In genomic region chr16:24988593-24989338, GRCh38 we compare ENCODE assay signal across 8 cellular contexts. TPM values are rescaled to one million over a fixed set of nuclear protein-coding genes. Genes with fewer than 3 reads are reported as not detected.
A peak's percentile ranks its signal among the peaks of the same experiment; 100 is the strongest.
DNase-seq lines count a peak whose midpoint lies in the region; ATAC-seq, FAIRE-seq and TF ChIP-seq lines count a peak whose summit lies in the region.

No MANE protein-coding gene starts in this region.

- peak overlapping the region in 1 of 2 experiments; percentile 51; a peak in 1 of 4 replicates for H3K9ac ChIP-seq in K562 (ENCODE audit: insufficient read depth in 1 of 2, low read depth in 2 of 2, low read length in 2 of 2)

- H3K4me1 ChIP-seq in K562 (replicated peaks in 1 of 2; ENCODE audit: control insufficient read depth in 2 of 2, insufficient read depth in 2 of 2, low read length in 2 of 2), result peaks cover 12 to 46% of the 10 kb centered on the region in 2 experiments; a peak in 3 of 5 replicates

- no peaks in the 10 kb centered on the region for H3K36me3 ChIP-seq in K562 (ENCODE audit: control insufficient read depth, insufficient read depth, low read length)

- H3K9me3 ChIP-seq in K562 (replicated peaks; ENCODE audit: control insufficient read depth, insufficient read depth, low read depth, low read length), result no peaks in the 10 kb centered on the region

- H3K27me3 ChIP-seq in K562 (ENCODE audit: control insufficient read depth in 2 of 2, insufficient read depth in 2 of 2, low read length in 2 of 2), result no peaks in the 10 kb centered on the region

- CTCF ChIA-PET in K562 (lab: Yijun Ruan, JAX; ENCODE audit: low intra/inter-chr PET ratio), result no interaction called here

- in situ Hi-C loops in K562 (cut with MboI), result no loop called here

- no peak for TF ChIP-seq CTCF in K562 (IDR thresholded peaks at IDR 0.05 in 2 of 3, conservative IDR thresholded peaks at IDR 0.05 in 1 of 3; ENCODE audit: insufficient read depth in 2 of 3, low read depth in 1 of 3, low read length in 3 of 3)

- POLR2A ChIA-PET in K562 (lab: Yijun Ruan, JAX), result interaction anchor here (0.7 to 2.2 kb wide), 5 partner anchors 9 to 132 kb away, joined by 3 to 7 read pairs (median 5); partner anchors contain the start of gene ARHGAP17

- FAIRE-seq in K562 (lab: Jason Lieb, UNC), result peak; percentile 69

- no peak overlapping the region for H3K4me3 ChIP-seq in K562

- no TSS peak for BruUV-seq in K562 (replicated peaks; lab: Mats Ljungman, UMichigan)

- TF ChIP-seq POLR2A in K562 (conservative IDR thresholded peaks at IDR 0.05), result no peak

- intact Hi-C loops in K562 (cut with micrococcal nuclease), result no loop called here

- peaks cover 2% of the 10 kb centered on the region for H4K20me1 ChIP-seq in K562 (replicated peaks; ENCODE audit: control insufficient read depth, insufficient read depth, low read length)

- peak overlapping the region; percentile 26; the same call in 1 of the 3 replicates for H3K27ac ChIP-seq in K562 (ENCODE audit: extremely low read depth, low read depth, low read length)

- H3K79me2 ChIP-seq in K562 (ENCODE audit: control insufficient read depth, insufficient read depth, low read length), result peaks cover 60% of the 10 kb centered on the region

- no peak overlapping the region; the same call in 1 of the 2 replicates for H3K4me2 ChIP-seq in K562 (ENCODE audit: insufficient read depth, low read length)

- TF ChIP-seq EP300 in K562 (IDR thresholded peaks at IDR 0.05; ENCODE audit: low read length), result no peak

- TF ChIP-seq RAD21 in K562 (CRISPR knock-in tag; conservative IDR thresholded peaks at IDR 0.05 in 1 of 2, IDR thresholded peaks at IDR 0.05 in 1 of 2), result no peak

- 23% methylated on average over 8 of the region's 8 CpGs for WGBS in K562 (ENCODE audit: insufficient coverage, low coverage, missing lambda C conversion rate)

- peaks cover 6% of the 10 kb centered on the region for H3K9me1 ChIP-seq in K562 (ENCODE audit: control insufficient read depth, insufficient read depth, low read length)

- ATAC-seq in K562 (peak; percentile 16), GM21526 (IDR thresholded peaks at IDR 0.05; ENCODE audit: low FRiP score, unreplicated experiment) (no peak), HG03432 (IDR thresholded peaks at IDR 0.05; ENCODE audit: unreplicated experiment) (no peak), HG03045 (IDR thresholded peaks at IDR 0.05; ENCODE audit: unreplicated experiment) (no peak)

- peak overlapping the region; percentile 34; the same call in 1 of the 2 replicates for H2AFZ ChIP-seq in K562 (ENCODE audit: low read depth, low read length)

- peak; percentile 19 for DNase-seq in activated naive CD4-positive, alpha-beta T cell treated with anti-CD3 and anti-CD28 coated beads, Interleukin-2, amount 50 U/mL, for 16 hours
- no peak for DNase-seq in activated naive CD4-positive, alpha-beta T cell (lab: John Stamatoyannopoulos, UW)
- DNase-seq in K562 (ENCODE audit: extremely low read depth in 1 of 4, low spot score in 3 of 4) (peak in 1 of 4 experiments; percentile 34), iris pigment epithelial cell (ENCODE audit: low read depth) (peak; percentile 88)
- peak; percentile 18 for DNase-seq in stimulated activated CD4-positive, alpha-beta T cell treated with anti-CD3 and anti-CD28 coated beads, Interleukin-4, amount 100 ng/mL, for 24 hours

TF ChIP-seq in K562, 482 proteins besides CTCF, POLR2A, EP300 and RAD21 (continues in another document):
- no peak for TF ChIP-seq MLX (CRISPR knock-in tag; conservative IDR thresholded peaks at IDR 0.05)
- TF ChIP-seq BRD9 (IDR thresholded peaks at IDR 0.05; ENCODE audit: low read depth, partially characterized antibody), result no peak
- TF ChIP-seq TAF15 (IDR thresholded peaks at IDR 0.05; ENCODE audit: low read depth, low read length), result no peak
- TF ChIP-seq GTF2A2 (tag; IDR thresholded peaks at IDR 0.05), result no peak
- no peak for TF ChIP-seq NEUROD1 (IDR thresholded peaks at IDR 0.05; ENCODE audit: borderline replicate concordance, low read depth, low read length, partially characterized antibody)
- TF ChIP-seq L3MBTL2 (IDR thresholded peaks at IDR 0.05), result no peak
- no peak for TF ChIP-seq SMARCA5 (IDR thresholded peaks at IDR 0.05)
- TF ChIP-seq, protein P1, sequence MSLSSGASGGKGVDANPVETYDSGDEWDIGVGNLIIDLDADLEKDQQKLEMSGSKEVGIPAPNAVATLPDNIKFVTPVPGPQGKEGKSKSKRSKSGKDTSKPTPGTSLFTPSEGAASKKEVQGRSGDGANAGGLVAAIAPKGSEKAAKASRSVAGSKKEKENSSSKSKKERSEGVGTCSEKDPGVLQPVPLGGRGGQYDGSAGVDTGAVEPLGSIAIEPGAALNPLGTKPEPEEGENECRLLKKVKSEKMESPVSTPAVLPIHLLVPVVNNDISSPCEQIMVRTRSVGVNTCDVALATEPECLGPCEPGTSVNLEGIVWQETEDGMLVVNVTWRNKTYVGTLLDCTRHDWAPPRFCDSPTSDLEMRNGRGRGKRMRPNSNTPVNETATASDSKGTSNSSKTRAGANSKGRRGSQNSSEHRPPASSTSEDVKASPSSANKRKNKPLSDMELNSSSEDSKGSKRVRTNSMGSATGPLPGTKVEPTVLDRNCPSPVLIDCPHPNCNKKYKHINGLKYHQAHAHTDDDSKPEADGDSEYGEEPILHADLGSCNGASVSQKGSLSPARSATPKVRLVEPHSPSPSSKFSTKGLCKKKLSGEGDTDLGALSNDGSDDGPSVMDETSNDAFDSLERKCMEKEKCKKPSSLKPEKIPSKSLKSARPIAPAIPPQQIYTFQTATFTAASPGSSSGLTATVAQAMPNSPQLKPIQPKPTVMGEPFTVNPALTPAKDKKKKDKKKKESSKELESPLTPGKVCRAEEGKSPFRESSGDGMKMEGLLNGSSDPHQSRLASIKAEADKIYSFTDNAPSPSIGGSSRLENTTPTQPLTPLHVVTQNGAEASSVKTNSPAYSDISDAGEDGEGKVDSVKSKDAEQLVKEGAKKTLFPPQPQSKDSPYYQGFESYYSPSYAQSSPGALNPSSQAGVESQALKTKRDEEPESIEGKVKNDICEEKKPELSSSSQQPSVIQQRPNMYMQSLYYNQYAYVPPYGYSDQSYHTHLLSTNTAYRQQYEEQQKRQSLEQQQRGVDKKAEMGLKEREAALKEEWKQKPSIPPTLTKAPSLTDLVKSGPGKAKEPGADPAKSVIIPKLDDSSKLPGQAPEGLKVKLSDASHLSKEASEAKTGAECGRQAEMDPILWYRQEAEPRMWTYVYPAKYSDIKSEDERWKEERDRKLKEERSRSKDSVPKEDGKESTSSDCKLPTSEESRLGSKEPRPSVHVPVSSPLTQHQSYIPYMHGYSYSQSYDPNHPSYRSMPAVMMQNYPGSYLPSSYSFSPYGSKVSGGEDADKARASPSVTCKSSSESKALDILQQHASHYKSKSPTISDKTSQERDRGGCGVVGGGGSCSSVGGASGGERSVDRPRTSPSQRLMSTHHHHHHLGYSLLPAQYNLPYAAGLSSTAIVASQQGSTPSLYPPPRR (CRISPR knock-in tag; IDR thresholded peaks at IDR 0.05; ENCODE audit: borderline replicate concordance), result no peak
- TF ChIP-seq, protein P2, sequence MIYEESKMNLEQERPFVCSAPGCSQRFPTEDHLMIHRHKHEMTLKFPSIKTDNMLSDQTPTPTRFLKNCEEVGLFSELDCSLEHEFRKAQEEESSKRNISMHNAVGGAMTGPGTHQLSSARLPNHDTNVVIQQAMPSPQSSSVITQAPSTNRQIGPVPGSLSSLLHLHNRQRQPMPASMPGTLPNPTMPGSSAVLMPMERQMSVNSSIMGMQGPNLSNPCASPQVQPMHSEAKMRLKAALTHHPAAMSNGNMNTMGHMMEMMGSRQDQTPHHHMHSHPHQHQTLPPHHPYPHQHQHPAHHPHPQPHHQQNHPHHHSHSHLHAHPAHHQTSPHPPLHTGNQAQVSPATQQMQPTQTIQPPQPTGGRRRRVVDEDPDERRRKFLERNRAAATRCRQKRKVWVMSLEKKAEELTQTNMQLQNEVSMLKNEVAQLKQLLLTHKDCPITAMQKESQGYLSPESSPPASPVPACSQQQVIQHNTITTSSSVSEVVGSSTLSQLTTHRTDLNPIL (CRISPR knock-in tag; IDR thresholded peaks at IDR 0.05), result no peak
- TF ChIP-seq POLR2G (IDR thresholded peaks at IDR 0.05; ENCODE audit: low read depth, low read length), result no peak
- no peak for TF ChIP-seq ZNF12 (CRISPR knock-in tag; IDR thresholded peaks at IDR 0.05)

RNA-seq across cellular contexts. Expression of gene ARHGAP17, which starts 26.4 kb away (rescaled TPM):
- 86.7 and 111 TPM in 2 replicates for total RNA-seq in K562 (2011; cell fraction: chromatin; rRNA removed; ENCODE audit: low replicate concordance)
- 35.9 and 49.1 TPM in 2 replicates for total RNA-seq in K562 (2011; cell fraction: nucleolus; rRNA removed)
- total RNA-seq in K562 (2011; cell fraction: nucleoplasm; rRNA removed), result 72.0 and 106 TPM in 2 replicates
- total RNA-seq in K562 (2014; rRNA removed), result 10.9 and 14.4 TPM in 2 replicates
- 13.6 and 14.0 TPM in 2 replicates for total RNA-seq in K562 (2014; rRNA removed; fragmentation: Illumina TruSeq; extraction: Trizol)
- 10.4 and 14.4 TPM in 2 replicates for total RNA-seq in K562 (2015; rRNA removed; fragmentation: Illumina TruSeq; extraction: Trizol)
- total RNA-seq in K562 (2021), result 39.5 and 45.1 TPM in 2 replicates
- 9.9 and 10.6 TPM in 2 replicates for polyA plus RNA-seq in K562 (2011; rRNA removed)
- polyA plus RNA-seq in K562 (2011; cell fraction: cytosol; rRNA removed), result 8.3 and 9.3 TPM in 2 replicates
- 27.4 and 27.8 TPM in 2 replicates for polyA plus RNA-seq in K562 (2011; cell fraction: nucleus; rRNA removed)
- 19.4 and 26.5 TPM in 2 replicates for polyA plus RNA-seq in K562 (2012)
- 32.7 and 41.5 TPM in 2 replicates for polyA plus RNA-seq in K562 (2014; fragmentation: Illumina TruSeq; extraction: Trizol)
- polyA plus RNA-seq in K562 (2014; fragmentation: Nextera tagmentation; extraction: Ambion mirVana), result 1 to 10 TPM; 5.8 to 8.0 TPM
- polyA plus RNA-seq in K562 (2014; rRNA removed), result 18.1 and 22.8 TPM in 2 replicates
- 23.2 and 25.8 TPM in 2 replicates for polyA minus RNA-seq in K562 (2011; rRNA and poly(A)+ RNA removed)
- 13.8 and 19.8 TPM in 2 replicates for polyA minus RNA-seq in K562 (2011; cell fraction: cytosol; rRNA and poly(A)+ RNA removed)
- 16.4 and 22.4 TPM in 2 replicates for polyA minus RNA-seq in K562 (2011; cell fraction: nucleus; rRNA and poly(A)+ RNA removed)

Comparison
In these comparisons a context has a peak if more than half of its experiments do, and no peak if none do; other contexts are left out.
1. DNase-seq: peak in activated naive CD4-positive, alpha-beta T cell treated with anti-CD3 and anti-CD28 coated beads, Interleukin-2, amount 50 U/mL, for 16 hours (single experiment), iris pigment epithelial cell (single experiment) and stimulated activated CD4-positive, alpha-beta T cell treated with anti-CD3 and anti-CD28 coated beads, Interleukin-4, amount 100 ng/mL, for 24 hours (single experiment); none in activated naive CD4-positive, alpha-beta T cell (0 of 4).